In genomic region chr19:13634658-13635057, GRCh38 we compare ENCODE assay signal across 26 cellular contexts.
DNase-seq lines count a peak whose midpoint lies in the region; ATAC-seq, FAIRE-seq and TF ChIP-seq lines count a peak whose summit lies in the region.
"Had no signal": no experiment of that assay in that cellular context is flagged by ENCODE, and none has a peak within 500 bp of the region (broad histone marks: within the 10 kb centered on the region; RNA-seq: fewer than 3 reads in every experiment).

No MANE protein-coding gene starts in this region.

- H3K4me3 ChIP-seq in HepG2 (replicated peaks in 1 of 3; ENCODE audit: insufficient read depth in 1 of 3, low read depth in 2 of 3, low read length in 3 of 3) (no peak overlapping the region), right lobe of liver (no peak overlapping the region), neural progenitor cell (no peak overlapping the region), psoas muscle (no peak overlapping the region)
- H3K4me3 ChIP-seq: BLaER1, GM12878 had no signal

- no peaks in the 10 kb centered on the region for H3K79me2 ChIP-seq in HepG2 (ENCODE audit: insufficient read depth, low read length)
- no peaks in the 10 kb centered on the region for H3K79me2 ChIP-seq in neural progenitor cell (ENCODE audit: low read depth)

- BruUV-seq in HepG2 (replicated peaks; lab: Mats Ljungman, UMichigan), result no TSS peak

- no peak for TF ChIP-seq RAD21 in HepG2 (CRISPR knock-in tag; IDR thresholded peaks at IDR 0.05)

- no peak for FAIRE-seq in HepG2 (lab: Jason Lieb, UNC)
- FAIRE-seq: A204.1, GM12878, GM12892, GM18507 had no signal

- H3K36me3 Mint-ChIP-seq in neural progenitor cell, result peaks cover 1% of the 10 kb centered on the region
- H3K36me3 Mint-ChIP-seq: CD14-positive monocyte; CD4-positive, CD25-positive, alpha-beta regulatory T cell had no signal

- H3K9me3 Mint-ChIP-seq in neural progenitor cell, result peaks cover 5% of the 10 kb centered on the region

- ATAC-seq in HepG2, result no peak
- no peak for ATAC-seq in right lobe of liver
- ATAC-seq in GM19351 (IDR thresholded peaks at IDR 0.05; ENCODE audit: unreplicated experiment), result no peak
- ATAC-seq in psoas muscle, result no peak
- ATAC-seq: GM12878 had no signal

- H3K27me3 ChIP-seq in HepG2 (ENCODE audit: control insufficient read depth in 1 of 2, insufficient read depth in 2 of 2, low read length in 2 of 2) (peaks cover 0 to 3% of the 10 kb centered on the region in 2 experiments; a peak in 1 of 5 replicates), right lobe of liver (no peaks in the 10 kb centered on the region), neural progenitor cell (no peaks in the 10 kb centered on the region), psoas muscle (ENCODE audit: insufficient read depth in 3 of 3, low read length in 2 of 3) (peaks cover 0 to 4% (median 0%) of the 10 kb centered on the region in 3 donors)
- H3K27me3 ChIP-seq: BE2C, BLaER1 had no signal

- peaks cover 15% of the 10 kb centered on the region for H3K4me1 Mint-ChIP-seq in neural progenitor cell
- H3K4me1 Mint-ChIP-seq: CD8-positive, alpha-beta memory T cell had no signal

- in situ Hi-C loops in HepG2 (cut with HindIII; ENCODE audit: extremely low pct_ligation_motif_present, low pct_unique_long_range_greater_than_20kb), result no loop called here

- POLR2A ChIA-PET in HepG2 (lab: Yijun Ruan, JAX), result no interaction called here

- H3K9me3 ChIP-seq in HepG2 (ENCODE audit: low read length) (no peaks in the 10 kb centered on the region), right lobe of liver (no peaks in the 10 kb centered on the region), neural progenitor cell (ENCODE audit: low read depth) (no peaks in the 10 kb centered on the region), psoas muscle (peaks cover 7% of the 10 kb centered on the region)
- H3K9me3 ChIP-seq: BE2C had no signal

- CTCF ChIA-PET in HepG2 (lab: Yijun Ruan, JAX; ENCODE audit: low intra/inter-chr PET ratio, low total read pairs), result no interaction called here

- H3K4me1 ChIP-seq in HepG2 (ENCODE audit: insufficient read depth, low read length), result peaks cover 16% of the 10 kb centered on the region
- no peaks in the 10 kb centered on the region for H3K4me1 ChIP-seq in right lobe of liver
- peaks cover 16% of the 10 kb centered on the region for H3K4me1 ChIP-seq in neural progenitor cell
- no peaks in the 10 kb centered on the region for H3K4me1 ChIP-seq in psoas muscle
- H3K4me1 ChIP-seq: BE2C, BLaER1 had no signal

- 36% methylated on average over 6 of the region's 6 CpGs for WGBS in HepG2 (ENCODE audit: low lambda C conversion rate)
- WGBS in right lobe of liver (ENCODE audit: insufficient coverage, low coverage, low lambda C conversion rate, missing lambda C conversion rate), result 70% methylated on average over 6 of the region's 6 CpGs
- WGBS in psoas muscle, 3 donors, result 79 to 88% (median 80%) methylated on average over 6 of the region's 6 CpGs

- no peak overlapping the region for H3K27ac Mint-ChIP-seq in neural progenitor cell
- H3K27ac Mint-ChIP-seq: CD14-positive monocyte; CD4-positive, alpha-beta memory T cell; CD4-positive, CD25-positive, alpha-beta regulatory T cell; CD8-positive, alpha-beta memory T cell had no signal

- peaks cover 26% of the 10 kb centered on the region for H3K27me3 Mint-ChIP-seq in neural progenitor cell (ENCODE audit: insufficient read depth, low read depth)

- H3K9ac ChIP-seq in HepG2 (ENCODE audit: insufficient read depth, low read depth, low read length) (no peak overlapping the region), neural progenitor cell (no peak overlapping the region)
- H3K9ac ChIP-seq: BLaER1 had no signal

- TF ChIP-seq POLR2A in HepG2 (IDR thresholded peaks at IDR 0.05; ENCODE audit: insufficient read depth in 1 of 2, low read depth in 2 of 2, low read length in 2 of 2), result no peak
- TF ChIP-seq POLR2A in right lobe of liver (IDR thresholded peaks at IDR 0.05), result no peak

- no peak for DNase-seq in HepG2 (ENCODE audit: low spot score)
- DNase-seq in right lobe of liver, result no peak
- no peak for DNase-seq in neural progenitor cell (ENCODE audit: low spot score)
- DNase-seq in psoas muscle, result no peak
- DNase-seq: 8988T; ACHN; BE2C; C1 segment of cervical spinal cord; CD4-positive, alpha-beta memory T cell; CD4-positive, CD25-positive, alpha-beta regulatory T cell; CD8-positive, alpha-beta memory T cell; COR-L47; DMS 273 treated with DMSO at 0.1 percent for 48 hours; DMS153; DMS79; DND-41; EL; GDM1 had no signal

- H3K4me2 ChIP-seq in HepG2 (ENCODE audit: low read depth, low read length) (no peak overlapping the region), neural progenitor cell (no peak overlapping the region)
- H3K4me2 ChIP-seq: BLaER1 had no signal

- H3K4me3 Mint-ChIP-seq in neural progenitor cell, result peak overlapping the region; percentile 52
- H3K4me3 Mint-ChIP-seq: CD14-positive monocyte; CD4-positive, alpha-beta memory T cell; CD4-positive, CD25-positive, alpha-beta regulatory T cell; CD8-positive, alpha-beta memory T cell had no signal

- no peaks in the 10 kb centered on the region for H3K36me3 ChIP-seq in HepG2 (replicated peaks in 1 of 2; ENCODE audit: control insufficient read depth in 1 of 2, insufficient read depth in 2 of 2, low read length in 2 of 2)
- H3K36me3 ChIP-seq in right lobe of liver, result no peaks in the 10 kb centered on the region
- H3K36me3 ChIP-seq in neural progenitor cell, result no peaks in the 10 kb centered on the region
- H3K36me3 ChIP-seq in psoas muscle (ENCODE audit: insufficient read depth in 1 of 2, low read depth in 1 of 2), result no peaks in the 10 kb centered on the region
- H3K36me3 ChIP-seq: BE2C, BLaER1 had no signal

- TF ChIP-seq CTCF in HepG2 (CRISPR knock-in tag; IDR thresholded peaks at IDR 0.05) (no peak), right lobe of liver (IDR thresholded peaks at IDR 0.05) (no peak), VCaP (conservative IDR thresholded peaks at IDR 0.05) (no peak), neural progenitor cell (IDR thresholded peaks at IDR 0.05) (no peak), psoas muscle (IDR thresholded peaks at IDR 0.05) (no peak)

- TF ChIP-seq EP300 in HepG2 (IDR thresholded peaks at IDR 0.05; ENCODE audit: low read depth in 2 of 2, low read length in 2 of 2) (no peak), HepG2 (CRISPR knock-in tag; IDR thresholded peaks at IDR 0.05; ENCODE audit: borderline replicate concordance) (no peak)

- intact Hi-C loops in HepG2 (cut with micrococcal nuclease; ENCODE audit: unreplicated experiment) (no loop called here), right lobe of liver (cut with DNase I) (no loop called here), psoas muscle (cut with DNase I) (no loop called here)

- H2AFZ ChIP-seq in HepG2 (ENCODE audit: low read length) (no peak overlapping the region), neural progenitor cell (replicated peaks) (no peak overlapping the region)

- H4K20me1 ChIP-seq in HepG2 (ENCODE audit: insufficient read depth, low read length) (no peaks in the 10 kb centered on the region), neural progenitor cell (ENCODE audit: low read depth) (no peaks in the 10 kb centered on the region)
- H4K20me1 ChIP-seq: BLaER1 had no signal

- H3K27ac ChIP-seq in HepG2 (ENCODE audit: extremely low read length, insufficient read depth, low read length) (no peak overlapping the region), right lobe of liver (no peak overlapping the region), VCaP (peak overlapping the region; percentile 84), neural progenitor cell (no peak overlapping the region), psoas muscle (no peak overlapping the region)
- H3K27ac ChIP-seq: BLaER1 had no signal

- peaks cover 8% of the 10 kb centered on the region for H3F3A ChIP-seq in neural progenitor cell (ENCODE audit: low read depth)

TF ChIP-seq in HepG2, 621 proteins besides CTCF, POLR2A, EP300 and RAD21:
- TF ChIP-seq ZNF12 (CRISPR knock-in tag; IDR thresholded peaks at IDR 0.05) (0 out of 2 replicates have a peak, but pooled peaks have one; percentile 34), TFAP4 (IDR thresholded peaks at IDR 0.05; ENCODE audit: borderline replicate concordance, low read depth) (no peak), ZNF564 (CRISPR knock-in tag; IDR thresholded peaks at IDR 0.05) (peak; percentile 93)
